ENCODE assay signal across 8 cellular contexts in the genomic region with DNA sequence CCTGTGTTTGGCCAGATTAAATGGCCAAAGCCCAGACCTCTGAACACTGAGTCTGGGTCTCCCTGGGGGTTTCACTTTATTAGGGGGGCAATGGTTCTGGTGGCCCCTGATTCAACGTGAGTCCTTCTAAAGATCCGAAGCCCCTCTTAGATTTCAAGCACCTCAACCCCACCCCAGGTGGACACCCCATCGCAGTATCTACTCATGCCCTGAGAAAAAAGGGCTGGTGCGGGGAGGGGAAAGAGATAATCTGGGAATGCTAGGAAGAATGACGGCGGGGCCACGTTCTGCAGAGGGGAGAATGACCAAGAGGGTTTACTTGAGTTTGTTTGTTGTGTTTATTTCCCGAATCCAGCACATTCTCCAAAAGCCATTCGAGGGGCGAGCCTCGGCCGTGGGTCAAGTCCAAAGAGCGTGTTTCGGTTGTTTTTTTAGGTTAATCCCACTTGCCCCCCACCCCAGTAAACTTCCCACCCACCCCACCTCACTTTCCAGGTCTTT. TPM values are rescaled to one million over a fixed set of nuclear protein-coding genes. Genes with fewer than 3 reads are reported as not detected.
DNase-seq lines count a peak whose midpoint lies in the region; ATAC-seq and TF ChIP-seq lines count a peak whose summit lies in the region.

No MANE protein-coding gene starts in this region.

- H3K27ac Mint-ChIP-seq in type B pancreatic cell, result peak overlapping the region; percentile 97

- WGBS in lower leg skin, 2 donors, result 12 to 18% methylated on average over 14 of the region's 14 CpGs

- H3K36me3 Mint-ChIP-seq in activated T-cell treated with anti-CD3 and anti-CD28 coated beads, Interleukin-2, amount 50 U/mL, for 4 hours (ENCODE audit: insufficient read depth), result peaks cover 2% of the 10 kb centered on the region
- peaks cover under 1% of the 10 kb centered on the region for H3K36me3 Mint-ChIP-seq in type B pancreatic cell

- peak overlapping the region; percentile 88 to 89 for H3K27ac ChIP-seq in ascending aorta

- H3K27me3 ChIP-seq in ascending aorta, result no peaks in the 10 kb centered on the region

- no peaks in the 10 kb centered on the region for H3K36me3 ChIP-seq in ascending aorta

- H3K4me1 Mint-ChIP-seq in activated T-cell treated with anti-CD3 and anti-CD28 coated beads, Interleukin-2, amount 50 U/mL, for 4 hours (ENCODE audit: low read depth), result peaks cover 15% of the 10 kb centered on the region
- H3K4me1 Mint-ChIP-seq in type B pancreatic cell (ENCODE audit: unreplicated experiment), result peaks cover 15% of the 10 kb centered on the region

- DNase-seq in activated T-cell treated with anti-CD3 and anti-CD28 coated beads, Interleukin-2, amount 50 U/mL, for 4 hours, result no peak
- DNase-seq in activated T-cell treated with anti-CD3 and anti-CD28 coated beads for 4 hours (no peak), ascending aorta (ENCODE audit: low spot score in 2 of 2) (no peak), lower leg skin (ENCODE audit: low spot score in 2 of 2) (peak in 1 of 2 donors; percentile 82), type B pancreatic cell (ENCODE audit: extremely low spot score, unreplicated experiment) (no peak), RKO (ENCODE audit: low spot score) (no peak)
- DNase-seq in effector CD8-positive, alpha-beta T cell (lab: John Stamatoyannopoulos, UW), result no peak

- H3K4me1 ChIP-seq in ascending aorta, result peaks cover 8 to 36% of the 10 kb centered on the region in 2 donors

- no peaks in the 10 kb centered on the region for H3K9me3 Mint-ChIP-seq in activated T-cell treated with anti-CD3 and anti-CD28 coated beads, Interleukin-2, amount 50 U/mL, for 4 hours
- H3K9me3 Mint-ChIP-seq in type B pancreatic cell, result no peaks in the 10 kb centered on the region

- peak overlapping the region; percentile 98 to 99 for H3K4me3 ChIP-seq in ascending aorta
- H3K4me3 ChIP-seq in lower leg skin (ENCODE audit: low read depth, poor library complexity, severe bottlenecking), result peak overlapping the region; percentile 90

- H3K4me3 Mint-ChIP-seq in activated T-cell treated with anti-CD3 and anti-CD28 coated beads, Interleukin-2, amount 50 U/mL, for 4 hours, result peak overlapping the region; percentile 59
- H3K4me3 Mint-ChIP-seq in type B pancreatic cell, result peak overlapping the region; percentile 87

- TF ChIP-seq CTCF in ascending aorta (IDR thresholded peaks at IDR 0.05) (no peak), lower leg skin (IDR thresholded peaks at IDR 0.05) (no peak), type B pancreatic cell (conservative IDR thresholded peaks at IDR 0.05) (no peak)

- no peaks in the 10 kb centered on the region for H3K9me3 ChIP-seq in ascending aorta

- H3K27me3 Mint-ChIP-seq in activated T-cell treated with anti-CD3 and anti-CD28 coated beads, Interleukin-2, amount 50 U/mL, for 4 hours (ENCODE audit: low read depth), result peaks cover 35% of the 10 kb centered on the region
- H3K27me3 Mint-ChIP-seq in type B pancreatic cell, result peaks cover 31% of the 10 kb centered on the region

- intact Hi-C loops in ascending aorta (cut with DNase I), result loop anchor here (2.0 kb wide), 2 partner anchors 17 kb away; no protein-coding TSS in a partner anchor
- intact Hi-C loops in lower leg skin (cut with DNase I; ENCODE audit: low total_unique reads), result no loop called here

- no peak for ATAC-seq in activated T-cell treated with anti-CD3 and anti-CD28 coated beads, Interleukin-2, amount 50 U/mL, for 4 hours
- no peak for ATAC-seq in HG02678 (IDR thresholded peaks at IDR 0.05; ENCODE audit: unreplicated experiment)

- no peak for TF ChIP-seq POLR2A in lower leg skin (IDR thresholded peaks at IDR 0.05)

RNA-seq across cellular contexts. Expression of gene PDLIM1, which starts 0.8 kb away (rescaled TPM):
- total RNA-seq in activated T-cell treated with anti-CD3 and anti-CD28 coated beads, Interleukin-2, amount 50 U/mL, for 4 hours, result 1 to 10 TPM in 2 of 3 donors, under 1 TPM in 1; 0.66 to 2.8 (median 1.2) TPM
- total RNA-seq in ascending aorta (191 TPM), lower leg skin (10 to 100 TPM; 46.3 to 85.0 (median 61.4) TPM), type B pancreatic cell (ENCODE audit: low replicate concordance) (171 and 347 TPM in 2 replicates)

Comparison
In these comparisons a context has a peak if more than half of its experiments do, and no peak if none do; other contexts are left out.
1. RNA of gene PDLIM1, which starts 0.8 kb away (total RNA-seq): 191 TPM in ascending aorta (single experiment), 171 to 347 TPM in type B pancreatic cell and 46.3 to 85.0 TPM in lower leg skin; 0.66 to 2.8 TPM in activated T-cell treated with anti-CD3 and anti-CD28 coated beads, Interleukin-2, amount 50 U/mL, for 4 hours; every median in the first group is over 10 times any median in the second.